In the genomic region with DNA sequence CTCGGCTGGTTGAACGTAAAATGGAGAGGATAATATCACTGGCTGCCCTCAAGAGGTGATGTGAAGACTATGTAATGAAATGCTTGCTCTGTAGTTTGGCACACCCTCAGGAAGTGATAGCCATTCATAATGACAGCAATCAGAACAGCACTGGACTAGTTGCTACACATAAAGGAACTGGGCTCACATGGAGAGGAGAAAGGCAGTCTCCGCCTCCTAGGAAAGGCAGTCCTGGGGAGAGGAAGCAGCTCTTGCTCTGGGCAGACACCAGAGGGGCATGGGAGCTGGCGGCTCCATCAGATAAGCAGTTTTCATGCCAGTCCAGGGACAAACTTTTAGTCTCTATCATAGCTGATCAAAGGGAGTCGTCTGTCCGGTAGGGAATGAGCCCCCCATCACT, we compare ENCODE assay signal across 20 cellular contexts. TPM values are rescaled to one million over a fixed set of nuclear protein-coding genes. Genes with fewer than 3 reads are reported as not detected.
DNase-seq lines count a peak whose midpoint lies in the region; FAIRE-seq and TF ChIP-seq lines count a peak whose summit lies in the region.
"Had no signal": no experiment of that assay in that cellular context is flagged by ENCODE, and none has a peak within 500 bp of the region (broad histone marks: within the 10 kb centered on the region; RNA-seq: fewer than 3 reads in every experiment).

No MANE protein-coding gene starts in this region.

- H3K56ac ChIP-seq in H1 (replicated peaks; ENCODE audit: insufficient read length, low read depth, low read length) = no peak overlapping the region

- H4K91ac ChIP-seq in H1 (replicated peaks; ENCODE audit: insufficient read length, low read length) = no peak overlapping the region

- FAIRE-seq in H1 (lab: Jason Lieb, UNC) = no peak

- H3K79me1 ChIP-seq in H1 (ENCODE audit: low read depth, low read length) = no peaks in the 10 kb centered on the region

- TF ChIP-seq CTCF in H1 (IDR thresholded peaks at IDR 0.05; ENCODE audit: control extremely low read depth in 1 of 3, insufficient read depth in 1 of 3, low read depth in 1 of 3, low read length in 3 of 3) = no peak
- no peak for TF ChIP-seq CTCF in transverse colon (IDR thresholded peaks at IDR 0.05)

- H2BK15ac ChIP-seq in H1 (ENCODE audit: low read length) = no peak overlapping the region

- no peak overlapping the region for H3K23ac ChIP-seq in H1 (ENCODE audit: insufficient read length)

- peak overlapping the region; percentile 56; the same call in 1 of the 2 replicates for H2AFZ ChIP-seq in H1 (ENCODE audit: low read length)
- H2AFZ ChIP-seq: PC-9 had no signal

- H3K27ac ChIP-seq in H1 (ENCODE audit: low read depth, low read length) (no peak overlapping the region), transverse colon (no peak overlapping the region)
- H3K27ac ChIP-seq: body of pancreas, coronary artery, PC-9, psoas muscle, tibial nerve had no signal

- H2BK120ac ChIP-seq in H1 (replicated peaks; ENCODE audit: low read depth, low read length) = no peak overlapping the region

- no peaks in the 10 kb centered on the region for H3K27me3 ChIP-seq in H1 (replicated peaks in 1 of 4; ENCODE audit: control insufficient read depth in 3 of 4, extremely low read depth in 1 of 4, insufficient read depth in 3 of 4, low read length in 3 of 4)
- no peaks in the 10 kb centered on the region for H3K27me3 ChIP-seq in transverse colon
- H3K27me3 ChIP-seq: body of pancreas, tibial nerve had no signal

- 86% methylated on average over 6 of the region's 6 CpGs; no CpG with 5 or more reads in 1 of the 2 experiments for WGBS in H1 (ENCODE audit: extremely low coverage in 1 of 2, insufficient coverage in 1 of 2, insufficient read length in 1 of 2, insufficient replicate concordance in 2 of 2, low coverage in 1 of 2, low lambda C conversion rate in 2 of 2, missing lambda C conversion rate in 1 of 2), 2 experiments
- WGBS in transverse colon (ENCODE audit: low coverage in 1 of 2), 2 donors = 68 to 69% methylated on average over 2 to 6 of the region's 6 CpGs

- H3K18ac ChIP-seq in H1 (ENCODE audit: extremely low read depth, low read length) = no peak overlapping the region; the same call in 1 of the 2 replicates

- H3K4me2 ChIP-seq in H1 (ENCODE audit: insufficient read depth in 1 of 2, low read depth in 2 of 2, low read length in 2 of 2) = no peak overlapping the region
- H3K4me2 ChIP-seq: PC-9 had no signal

- H2AK5ac ChIP-seq in H1 (ENCODE audit: low read depth, low read length) = no peak overlapping the region

- no peak overlapping the region for H2BK5ac ChIP-seq in H1 (ENCODE audit: low read depth, low read length)

- no peaks in the 10 kb centered on the region; the same call in 1 of the 2 replicates for H3K23me2 ChIP-seq in H1 (ENCODE audit: low read depth, low read length)

- no peak overlapping the region for H2BK20ac ChIP-seq in H1 (ENCODE audit: low read length)

- no peak overlapping the region for H3K4me3 ChIP-seq in H1 (ENCODE audit: extremely low read depth in 1 of 4, insufficient read depth in 2 of 4, low read depth in 3 of 4, low read length in 4 of 4)
- H3K4me3 ChIP-seq in transverse colon = no peak overlapping the region
- H3K4me3 ChIP-seq: body of pancreas, coronary artery, PC-9, psoas muscle, tibial nerve had no signal

- CTCF ChIA-PET in H1 (lab: Charles Lee; ENCODE audit: partially characterized antibody) = interaction anchor here (0.8 to 19.9 kb wide), 12 partner anchors 9 to 418 kb away, joined by 3 to 470 read pairs (median 4); no protein-coding TSS in a partner anchor

- no peaks in the 10 kb centered on the region for H3K79me2 ChIP-seq in H1 (ENCODE audit: control insufficient read depth in 1 of 2, insufficient read depth in 2 of 2, low read length in 2 of 2)

- H3K36me3 ChIP-seq in H1 (ENCODE audit: control insufficient read depth in 2 of 4, insufficient read depth in 4 of 4, low read length in 3 of 4) (no peaks in the 10 kb centered on the region), transverse colon (peaks cover 0 to 5% (median 0%) of the 10 kb centered on the region in 4 donors)

- TF ChIP-seq RAD21 in H1 (IDR thresholded peaks at IDR 0.05 in 1 of 2, conservative IDR thresholded peaks at IDR 0.05 in 1 of 2; ENCODE audit: low read depth in 2 of 2, low read length in 2 of 2) = no peak

- TF ChIP-seq EP300 in H1 (IDR thresholded peaks at IDR 0.05; ENCODE audit: borderline replicate concordance in 1 of 2, low read depth in 2 of 2, low read length in 2 of 2) (no peak), transverse colon (IDR thresholded peaks at IDR 0.05; ENCODE audit: low read depth) (no peak)

- in situ Hi-C loops in transverse colon (cut with MboI; ENCODE audit: low pct_ligation_motif_present in 1 of 4, low pct_unique_long_range_greater_than_20kb in 1 of 4, low sequenced_read_pairs in 3 of 4) = no loop called here

- no peak overlapping the region for H3K9ac ChIP-seq in H1 (replicated peaks in 1 of 4; ENCODE audit: extremely low read depth in 1 of 4, low read depth in 3 of 4, low read length in 3 of 4)

- TF ChIP-seq POLR2A in H1 (IDR thresholded peaks at IDR 0.05; ENCODE audit: control extremely low read depth in 1 of 2, low read depth in 2 of 2, low read length in 2 of 2) (no peak), transverse colon (IDR thresholded peaks at IDR 0.05) (no peak)

- no peak overlapping the region for H3K14ac ChIP-seq in H1 (ENCODE audit: insufficient read length)

- no peak overlapping the region for H3K4ac ChIP-seq in H1 (replicated peaks; ENCODE audit: insufficient read length, low read depth, low read length)

- no peaks in the 10 kb centered on the region for H4K20me1 ChIP-seq in H1 (replicated peaks in 1 of 2; ENCODE audit: control insufficient read depth in 1 of 2, insufficient read depth in 2 of 2, low read length in 2 of 2)

- H4K5ac ChIP-seq in H1 (ENCODE audit: insufficient read length, low read depth, low read length) = no peak overlapping the region

- intact Hi-C loops in transverse colon (cut with DNase I; ENCODE audit: low total_unique reads) = no loop called here

- H3K4me1 ChIP-seq in H1 (replicated peaks in 1 of 4; ENCODE audit: control insufficient read depth in 3 of 4, insufficient read depth in 4 of 4, low read length in 3 of 4) = peaks cover 9 to 13% (median 9%) of the 10 kb centered on the region in 4 experiments
- peaks cover 10 to 14% (median 11%) of the 10 kb centered on the region in 4 donors for H3K4me1 ChIP-seq in transverse colon

- POLR2A ChIA-PET in H1 (lab: Charles Lee; ENCODE audit: partially characterized antibody) = no interaction called here

- H3K9me3 ChIP-seq in H1 (ENCODE audit: insufficient read depth in 2 of 2, low read depth in 1 of 2, low read length in 1 of 2) = no peaks in the 10 kb centered on the region
- no peaks in the 10 kb centered on the region for H3K9me3 ChIP-seq in transverse colon
- H3K9me3 ChIP-seq: body of pancreas, psoas muscle, tibial nerve had no signal

- DNase-seq in NOMO-1 treated with DMSO at 0.1 percent for 48 hours (lab: John Stamatoyannopoulos, UW; ENCODE audit: unreplicated experiment) = peak; percentile 16
- DNase-seq in NOMO-1 treated with dmso at 0.1 percent for 144 hours (lab: John Stamatoyannopoulos, UW; ENCODE audit: unreplicated experiment) = no peak
- DNase-seq in OCI-M1 (lab: John Stamatoyannopoulos, UW) = peak; percentile 31
- no peak for DNase-seq in H1 (ENCODE audit: low read depth in 1 of 2, low spot score in 2 of 2)
- peak; percentile 33 for DNase-seq in transverse colon
- DNase-seq in amniotic stem cell (lab: John Stamatoyannopoulos, UW) = no peak
- no peak for DNase-seq in NCI-H187 treated with DMSO at 0.1 percent for 48 hours (lab: John Stamatoyannopoulos, UW)
- no peak for DNase-seq in SHP77 treated with DMSO at 0.1 percent for 48 hours (lab: John Stamatoyannopoulos, UW)
- DNase-seq: activated CD4-positive, alpha-beta T cell treated with anti-CD3 and anti-CD28 coated beads, Interleukin-2, amount 50 U/mL, for 4 hours; activated naive CD4-positive, alpha-beta T cell treated with anti-CD3 and anti-CD28 coated beads, Interleukin-2, amount 50 U/mL, for 16 hours; body of pancreas; CD4-positive, alpha-beta memory T cell; EL; natural killer cell; NCI-H146; PC-9; psoas muscle; stimulated activated CD4-positive, alpha-beta T cell treated with anti-CD3 and anti-CD28 coated beads, Interleukin-12 subunit alpha, Interleukin-12 subunit beta, amount 100 ng/mL, for 4 hours had no signal

- H4K8ac ChIP-seq in H1 (ENCODE audit: extremely low read depth, insufficient read depth, low read length) = no peak overlapping the region

- H2BK12ac ChIP-seq in H1 (ENCODE audit: low read depth, low read length) = no peak overlapping the region

TF ChIP-seq in H1, 55 proteins besides CTCF, POLR2A, EP300 and RAD21 (continues in another document):
- TF ChIP-seq CEBPB (IDR thresholded peaks at IDR 0.05; ENCODE audit: low read depth, low read length) (no peak), HDAC2 (IDR thresholded peaks at IDR 0.05; ENCODE audit: borderline replicate concordance in 1 of 2, low read depth in 2 of 2, low read length in 2 of 2) (no peak), TAF7 (optimal IDR thresholded peaks at IDR 0.05; ENCODE audit: borderline replicate concordance, low read depth, low read length) (no peak), SP4 (IDR thresholded peaks at IDR 0.05; ENCODE audit: low read length) (no peak), ZNF274 (IDR thresholded peaks at IDR 0.05; ENCODE audit: borderline replicate concordance, extremely low read depth, low read length) (no peak), SP1 (IDR thresholded peaks at IDR 0.05; ENCODE audit: low read depth, low read length) (no peak), NANOG (IDR thresholded peaks at IDR 0.05; ENCODE audit: insufficient read depth, low read depth, low read length, poor library complexity, severe bottlenecking) (no peak), JUND (IDR thresholded peaks at IDR 0.05; ENCODE audit: low read length) (no peak), SP2 (IDR thresholded peaks at IDR 0.05; ENCODE audit: low read length) (no peak), ASH2L (IDR thresholded peaks at IDR 0.05; ENCODE audit: low read length) (no peak)
- TF ChIP-seq, protein P1, sequence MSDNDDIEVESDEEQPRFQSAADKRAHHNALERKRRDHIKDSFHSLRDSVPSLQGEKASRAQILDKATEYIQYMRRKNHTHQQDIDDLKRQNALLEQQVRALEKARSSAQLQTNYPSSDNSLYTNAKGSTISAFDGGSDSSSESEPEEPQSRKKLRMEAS (IDR thresholded peaks at IDR 0.05) = no peak

RNA-seq across cellular contexts. Expression of a gene that starts 46.9 kb away (rescaled TPM):
- 0.48 and 1.8 TPM in 2 replicates for total RNA-seq in H1 (2021; fragmentation: NEBNext Ultra II Directional; extraction: Animal tissue kit (Norgen Biotek cat#: 25700))
- polyA plus RNA-seq in H1 (2011; rRNA removed) = 0.16 and 0.21 TPM in 2 replicates
- polyA plus RNA-seq in H1 (2011; cell fraction: cytosol; rRNA removed) = 0.27 TPM
- 0.43 TPM for polyA plus RNA-seq in H1 (2011; cell fraction: nucleus; rRNA removed)
- 0.17 to 0.35 TPM (median 0.32 TPM) in 4 replicates for polyA plus RNA-seq in H1 (2012, experiment 1 of 2)
- polyA plus RNA-seq in H1 (2012, experiment 2 of 2) = 0.13 TPM
- polyA plus RNA-seq in H1 (2013, experiment 1 of 2) = 0.20 TPM
- 0.15 TPM for polyA plus RNA-seq in H1 (2013, experiment 2 of 2)
- polyA minus RNA-seq in H1 (2011; rRNA and poly(A)+ RNA removed) = 0.35 and 2.3 TPM in 2 replicates
- polyA minus RNA-seq in H1 (2011; cell fraction: cytosol; rRNA and poly(A)+ RNA removed) = not detected
- polyA minus RNA-seq in H1 (2011; cell fraction: nucleus; rRNA and poly(A)+ RNA removed) = not detected
- total RNA-seq in transverse colon = 10 to 100 TPM; 14.2 to 27.5 (median 21.7) TPM
- polyA plus RNA-seq: CD4-positive, alpha-beta memory T cell had no signal

Comparison
In these comparisons a context has a peak if more than half of its experiments do, and no peak if none do; other contexts are left out.
1. DNase-seq: peak in NOMO-1 treated with DMSO at 0.1 percent for 48 hours (single experiment), OCI-M1 (single experiment) and transverse colon (single experiment); none in NOMO-1 treated with dmso at 0.1 percent for 144 hours (single experiment), H1 (0 of 2), amniotic stem cell (single experiment), NCI-H187 treated with DMSO at 0.1 percent for 48 hours (single experiment) and SHP77 treated with DMSO at 0.1 percent for 48 hours (single experiment).